In genomic region chr6:39420300-39421265, GRCh38 we compare ENCODE assay signal across 22 cellular contexts.
DNase-seq lines count a peak whose midpoint lies in the region; ATAC-seq and TF ChIP-seq lines count a peak whose summit lies in the region.
"Had no signal": no experiment of that assay in that cellular context is flagged by ENCODE, and none has a peak within 500 bp of the region (broad histone marks: within the 10 kb centered on the region; RNA-seq: fewer than 3 reads in every experiment).

No MANE protein-coding gene starts in this region.

- no peaks in the 10 kb centered on the region for H3K4me1 ChIP-seq in psoas muscle
- no peaks in the 10 kb centered on the region for H3K4me1 ChIP-seq in testis
- H3K4me1 ChIP-seq: lower lobe of right lung had no signal

- H3K4me3 ChIP-seq in psoas muscle (no peak overlapping the region), testis (no peak overlapping the region)
- H3K4me3 ChIP-seq: lower lobe of right lung, PC-9 had no signal

- TF ChIP-seq POLR2A in testis (IDR thresholded peaks at IDR 0.05), result no peak

- no peaks in the 10 kb centered on the region for H3K9me3 ChIP-seq in psoas muscle
- no peaks in the 10 kb centered on the region for H3K9me3 ChIP-seq in testis
- H3K9me3 ChIP-seq: lower lobe of right lung had no signal

- intact Hi-C loops in left ventricle myocardium superior (cut with micrococcal nuclease), result no loop called here
- intact Hi-C loops in psoas muscle (cut with DNase I), result no loop called here
- intact Hi-C loops in testis (cut with DNase I; ENCODE audit: low total_unique reads), result no loop called here

- CTCF ChIA-PET in RWPE1 (lab: Yijun Ruan, JAX), result interaction anchor here (1.0 kb wide), 1 partner anchor 43 kb away, joined by 3 read pairs; no protein-coding TSS in a partner anchor

- TF ChIP-seq CTCF in psoas muscle (IDR thresholded peaks at IDR 0.05) (no peak), RWPE1 (conservative IDR thresholded peaks at IDR 0.05; ENCODE audit: low read depth) (no peak), testis (IDR thresholded peaks at IDR 0.05) (no peak)

- no peaks in the 10 kb centered on the region for H3K36me3 ChIP-seq in psoas muscle (ENCODE audit: insufficient read depth in 1 of 2, low read depth in 1 of 2)
- no peaks in the 10 kb centered on the region for H3K36me3 ChIP-seq in testis (ENCODE audit: low read depth, missing control alignments)
- H3K36me3 ChIP-seq: lower lobe of right lung had no signal

- H3K27ac ChIP-seq in caudate nucleus (ENCODE audit: low read depth, low read length) (peak overlapping the region; percentile 13), psoas muscle (no peak overlapping the region), RWPE1 (no peak overlapping the region), testis (no peak overlapping the region)
- H3K27ac ChIP-seq: epithelial cell of prostate, PC-9 had no signal

- POLR2A ChIA-PET in RWPE1 (lab: Yijun Ruan, JAX; ENCODE audit: low non-redundant PET), result no interaction called here

- ATAC-seq in left ventricle myocardium superior, result peak; percentile 78
- ATAC-seq in psoas muscle, result peak; percentile 61 to 93 (median 80)
- ATAC-seq in HG03354 (IDR thresholded peaks at IDR 0.05; ENCODE audit: poor library complexity, severe bottlenecking, unreplicated experiment), result no peak
- ATAC-seq: lower lobe of right lung had no signal

- WGBS in psoas muscle, 3 donors, result 52 to 68% (median 56%) methylated on average over 15 of the region's 15 CpGs
- WGBS in testis, 2 donors, result 89 to 90% methylated on average over 15 of the region's 15 CpGs

- H3K27me3 ChIP-seq in psoas muscle (ENCODE audit: insufficient read depth in 3 of 3, low read length in 2 of 3) (no peaks in the 10 kb centered on the region), testis (peaks cover 3% of the 10 kb centered on the region)

- peak; percentile 36 to 44 for DNase-seq in NCI-H446 (lab: John Stamatoyannopoulos, UW)
- peak in 2 of 61 donors; percentile 10 to 17 for DNase-seq in caudate nucleus (lab: John Stamatoyannopoulos, UW)
- no peak for DNase-seq in left ventricle myocardium superior
- DNase-seq in psoas muscle, result no peak
- no peak for DNase-seq in RWPE1 (ENCODE audit: low spot score)
- no peak for DNase-seq in NCI-H774 (lab: John Stamatoyannopoulos, UW)
- DNase-seq in testis, result no peak
- DNase-seq: activated B cell treated with CpG ODN at 0.5 μM for 24 hours; activated CD4-positive, alpha-beta memory T cell treated with anti-CD3 and anti-CD28 coated beads, Interleukin-2, amount 10 ng/mL, durations not matched to agents 7 days and 5 days; activated naive CD4-positive, alpha-beta T cell treated with Interleukin-2 at 50 U/mL for 16 hours; activated T-cell treated with anti-CD3 and anti-CD28 coated beads, Interleukin-2, amount 50 U/mL, for 24 hours; HCEC 1CT; lower lobe of right lung; naive B cell; NCI-H1436 treated with DMSO at 0.1 percent for 48 hours; NCI-H2171 treated with DMSO at 0.1 percent for 48 hours; NCI-H82; PC-9; stimulated activated CD4-positive, alpha-beta T cell treated with anti-CD3 and anti-CD28 coated beads, Interleukin-2, amount 100 ng/mL, for 48 hours; T-helper 2 cell had no signal

Comparison
In these comparisons a context has a peak if more than half of its experiments do, and no peak if none do; other contexts are left out.
1. DNase-seq: peak in NCI-H446 (2 of 2); none in left ventricle myocardium superior (single experiment), psoas muscle (0 of 2), RWPE1 (single experiment), NCI-H774 (single experiment) and testis (single experiment).